In the genomic region with DNA sequence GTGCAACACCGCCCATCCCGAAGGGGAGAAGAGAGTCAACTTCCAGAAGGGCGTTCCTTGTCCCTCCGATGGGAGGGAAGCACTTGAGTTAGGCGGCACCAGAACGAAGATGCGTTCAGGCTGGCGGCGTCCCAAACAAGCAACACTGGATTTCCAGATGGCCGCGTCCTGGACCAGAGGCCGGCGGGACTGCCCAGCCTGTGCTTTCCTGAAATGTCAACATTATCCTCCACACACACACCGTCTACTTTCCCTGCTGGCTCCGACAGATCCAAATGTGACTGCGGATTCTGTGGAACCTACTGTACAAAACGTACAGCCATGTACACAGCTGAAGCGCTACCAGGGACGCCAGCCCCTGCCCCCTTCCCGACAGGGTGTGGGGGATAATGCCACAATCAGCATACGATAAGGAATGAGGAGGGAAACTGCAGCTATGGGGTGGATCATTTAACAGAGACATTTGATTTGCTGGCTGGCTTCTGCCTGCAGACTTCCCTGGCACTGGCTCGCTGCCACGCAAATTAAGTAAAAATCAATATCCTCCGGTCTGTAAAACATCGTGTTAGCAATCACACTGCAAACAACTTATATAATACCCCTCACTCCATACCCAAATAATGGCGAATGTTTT, we compare ENCODE assay signal across 10 cellular contexts.
DNase-seq lines count a peak whose midpoint lies in the region; ATAC-seq and TF ChIP-seq lines count a peak whose summit lies in the region.
"Had no signal": no experiment of that assay in that cellular context is flagged by ENCODE, and none has a peak within 500 bp of the region (broad histone marks: within the 10 kb centered on the region; RNA-seq: fewer than 3 reads in every experiment).

No MANE protein-coding gene starts in this region.

- H3K9me3 ChIP-seq in right atrium auricular region = no peaks in the 10 kb centered on the region
- no peaks in the 10 kb centered on the region for H3K9me3 ChIP-seq in skeletal muscle tissue (ENCODE audit: control insufficient read depth in 3 of 3, low read length in 3 of 3)

- peak; percentile 55 for DNase-seq in HuH-7 (ENCODE audit: low spot score)
- DNase-seq in SHP77 (lab: John Stamatoyannopoulos, UW) = peak; percentile 30 to 63
- no peak for DNase-seq in right atrium auricular region (ENCODE audit: low spot score)
- DNase-seq in central memory CD4-positive, alpha-beta T cell = no peak
- DNase-seq in stimulated activated CD4-positive, alpha-beta T cell treated with anti-CD3 and anti-CD28 coated beads, Interleukin-2, amount 100 ng/mL, for 24 hours = no peak
- DNase-seq: stimulated activated CD4-positive, alpha-beta T cell treated with anti-CD3 and anti-CD28 coated beads, Interleukin-2, amount 100 ng/mL, for 48 hours had no signal

- peak overlapping the region; percentile 46 to 76 (median 72) for H3K9ac ChIP-seq in skeletal muscle tissue (ENCODE audit: low read depth in 1 of 3, low read length in 3 of 3)

- H3K27ac ChIP-seq in right atrium auricular region (peak overlapping the region; percentile 75 to 90), skeletal muscle tissue (ENCODE audit: low read depth, low read length) (peak overlapping the region; percentile 58)

- peak overlapping the region in 1 of 2 donors; percentile 14 for H3K4me3 ChIP-seq in right atrium auricular region
- peak overlapping the region; percentile 55 to 67 (median 59) for H3K4me3 ChIP-seq in skeletal muscle tissue (ENCODE audit: low read length in 3 of 3)

- no peak for ATAC-seq in activated CD4-positive, CD25-positive, alpha-beta regulatory T cell treated with anti-CD3 and anti-CD28 coated beads, Interleukin-2, amount 50 U/mL, for 24 hours
- no peak for ATAC-seq in HG03432 (IDR thresholded peaks at IDR 0.05; ENCODE audit: unreplicated experiment)
- ATAC-seq: activated naive CD4-positive, alpha-beta T cell treated with anti-CD3 and anti-CD28 coated beads, Interleukin-2, amount 50 U/mL, for 72 hours had no signal

- TF ChIP-seq CTCF in right atrium auricular region (IDR thresholded peaks at IDR 0.05) = no peak

- H3K27me3 ChIP-seq in right atrium auricular region (no peaks in the 10 kb centered on the region), skeletal muscle tissue (ENCODE audit: control insufficient read depth in 3 of 3, insufficient read depth in 3 of 3, low read length in 3 of 3) (no peaks in the 10 kb centered on the region)

- H3K4me1 ChIP-seq in right atrium auricular region = peaks cover 0 to 81% of the 10 kb centered on the region in 2 donors
- peaks cover 46 to 86% (median 77%) of the 10 kb centered on the region in 3 donors for H3K4me1 ChIP-seq in skeletal muscle tissue (ENCODE audit: control insufficient read depth in 3 of 3, insufficient read depth in 3 of 3, low read length in 3 of 3)

- H3K36me3 ChIP-seq in right atrium auricular region (peaks cover 11% of the 10 kb centered on the region), skeletal muscle tissue (ENCODE audit: control insufficient read depth in 3 of 3, insufficient read depth in 3 of 3, low read length in 3 of 3) (peaks cover 0 to 13% (median 2%) of the 10 kb centered on the region in 3 donors)

Comparison
In these comparisons a context has a peak if more than half of its experiments do, and no peak if none do; other contexts are left out.
1. DNase-seq: peak in HuH-7 (single experiment) and SHP77 (2 of 2); none in right atrium auricular region (single experiment), central memory CD4-positive, alpha-beta T cell (single experiment) and stimulated activated CD4-positive, alpha-beta T cell treated with anti-CD3 and anti-CD28 coated beads, Interleukin-2, amount 100 ng/mL, for 24 hours (0 of 2).